14 cellular contexts compared by ENCODE assay signal in genomic region chr1:92563457-92564216, GRCh38.
DNase-seq lines count a peak whose midpoint lies in the region; ATAC-seq lines count a peak whose summit lies in the region.
"Had no signal": no experiment of that assay in that cellular context is flagged by ENCODE, and none has a peak within 500 bp of the region (broad histone marks: within the 10 kb centered on the region; RNA-seq: fewer than 3 reads in every experiment).

No MANE protein-coding gene starts in this region.

- DNase-seq in activated T-cell treated with anti-CD3 and anti-CD28 coated beads, Interleukin-2, amount 50 U/mL, for 4 hours = no peak
- DNase-seq in activated T-cell treated with anti-CD3 and anti-CD28 coated beads for 4 hours (no peak), dedifferentiated amniotic fluid mesenchymal stem cell (ENCODE audit: extremely low spot score) (no peak), NCI-H2227 (lab: John Stamatoyannopoulos, UW; ENCODE audit: unreplicated experiment) (no peak), GDM1 (lab: John Stamatoyannopoulos, UW) (no peak)
- DNase-seq: activated CD4-positive, alpha-beta T cell treated with anti-CD3 and anti-CD28 coated beads for 48 hours; body of pancreas; foreskin fibroblast; KBM-7; stimulated activated CD4-positive, alpha-beta T cell treated with anti-CD3 and anti-CD28 coated beads, Interleukin-12 subunit alpha, Interleukin-12 subunit beta, amount 100 ng/mL, for 4 hours; transverse colon had no signal

- no peaks in the 10 kb centered on the region for H3K27me3 Mint-ChIP-seq in activated T-cell treated with anti-CD3 and anti-CD28 coated beads, Interleukin-2, amount 50 U/mL, for 4 hours (ENCODE audit: low read depth)
- H3K27me3 Mint-ChIP-seq in stimulated activated memory B cell treated with anti-CD40 and anti-IgM and Interleukin-4, amounts not matched to agents 10 μg/mL and 1 μg/mL and 100 μg/mL, for 72 hours = no peaks in the 10 kb centered on the region

- no peaks in the 10 kb centered on the region for H3K4me1 Mint-ChIP-seq in activated T-cell treated with anti-CD3 and anti-CD28 coated beads, Interleukin-2, amount 50 U/mL, for 4 hours (ENCODE audit: low read depth)
- no peaks in the 10 kb centered on the region for H3K4me1 Mint-ChIP-seq in stimulated activated memory B cell treated with anti-CD40 and anti-IgM and Interleukin-4, amounts not matched to agents 10 μg/mL and 1 μg/mL and 100 μg/mL, for 72 hours

- H3K36me3 Mint-ChIP-seq in activated T-cell treated with anti-CD3 and anti-CD28 coated beads, Interleukin-2, amount 50 U/mL, for 4 hours (ENCODE audit: insufficient read depth) = peaks cover 9% of the 10 kb centered on the region
- H3K36me3 Mint-ChIP-seq in stimulated activated memory B cell treated with anti-CD40 and anti-IgM and Interleukin-4, amounts not matched to agents 10 μg/mL and 1 μg/mL and 100 μg/mL, for 72 hours = peaks cover 10% of the 10 kb centered on the region

- no peaks in the 10 kb centered on the region for H3K9me3 Mint-ChIP-seq in activated T-cell treated with anti-CD3 and anti-CD28 coated beads, Interleukin-2, amount 50 U/mL, for 4 hours
- H3K9me3 Mint-ChIP-seq in stimulated activated memory B cell treated with anti-CD40 and anti-IgM and Interleukin-4, amounts not matched to agents 10 μg/mL and 1 μg/mL and 100 μg/mL, for 72 hours = no peaks in the 10 kb centered on the region

- ATAC-seq in activated T-cell treated with anti-CD3 and anti-CD28 coated beads, Interleukin-2, amount 50 U/mL, for 4 hours = peak; percentile 46 to 65
- ATAC-seq in HG02588 (IDR thresholded peaks at IDR 0.05; ENCODE audit: unreplicated experiment) = peak; percentile 79
- peak; percentile 92 for ATAC-seq in HG03521 (IDR thresholded peaks at IDR 0.05; ENCODE audit: unreplicated experiment)
- peak; percentile 82 for ATAC-seq in stimulated activated memory B cell treated with anti-CD40 and anti-IgM and Interleukin-4, amounts not matched to agents 10 μg/mL and 1 μg/mL and 100 μg/mL, for 72 hours
- ATAC-seq: body of pancreas had no signal

- no peak overlapping the region for H3K4me3 Mint-ChIP-seq in activated T-cell treated with anti-CD3 and anti-CD28 coated beads, Interleukin-2, amount 50 U/mL, for 4 hours
- H3K4me3 Mint-ChIP-seq in stimulated activated memory B cell treated with anti-CD40 and anti-IgM and Interleukin-4, amounts not matched to agents 10 μg/mL and 1 μg/mL and 100 μg/mL, for 72 hours = no peak overlapping the region

- peak overlapping the region; percentile 53 for H3K27ac Mint-ChIP-seq in stimulated activated memory B cell treated with anti-CD40 and anti-IgM and Interleukin-4, amounts not matched to agents 10 μg/mL and 1 μg/mL and 100 μg/mL, for 72 hours
